1 cellular context compared by ENCODE assay signal in the genomic region with DNA sequence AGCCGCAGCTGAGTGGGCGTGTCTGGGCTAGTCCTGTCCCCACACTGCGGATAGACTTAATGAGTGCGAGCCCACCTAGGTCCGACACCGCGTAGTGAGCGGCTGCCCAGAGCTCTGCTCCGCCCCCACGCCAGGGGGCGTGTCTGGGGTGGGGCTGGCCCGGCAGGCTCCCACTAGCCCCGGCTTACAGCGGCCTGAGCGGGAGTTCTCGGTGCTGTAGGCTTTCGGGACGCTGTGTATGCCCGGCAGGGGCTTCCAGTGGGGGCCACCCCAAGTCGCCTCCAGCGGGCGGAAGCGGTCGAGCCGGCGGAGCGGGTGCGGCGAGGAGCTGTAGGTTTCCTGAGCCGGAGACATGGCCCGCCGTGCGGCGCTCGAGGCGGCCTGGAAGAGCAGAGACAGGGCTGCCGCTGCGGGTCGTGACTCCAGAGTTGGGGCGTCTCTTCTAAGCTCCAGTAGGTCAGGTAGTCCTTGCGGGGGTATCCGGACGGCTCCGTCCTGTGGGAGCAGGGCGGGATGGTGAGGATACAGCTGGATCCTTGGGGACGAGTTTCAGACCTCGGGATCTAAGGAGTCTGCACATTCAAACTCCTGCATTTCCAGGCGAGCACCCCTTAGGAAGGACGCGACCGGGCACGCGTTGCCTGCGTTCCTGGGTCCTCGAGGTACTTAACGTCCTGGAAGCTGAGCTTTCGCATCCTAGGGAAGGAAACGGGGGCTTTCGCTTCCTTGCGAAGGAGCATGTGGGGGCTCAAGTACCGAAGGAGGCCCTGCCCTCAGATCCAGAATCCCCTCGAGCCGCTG.
TF ChIP-seq lines count a peak whose summit lies in the region.

No MANE protein-coding gene starts in this region.

TF ChIP-seq in A549, 52 proteins besides CTCF, POLR2A, EP300 and RAD21:
- no peak for TF ChIP-seq CEBPB (IDR thresholded peaks at IDR 0.05)
- no peak for TF ChIP-seq MYC (IDR thresholded peaks at IDR 0.05; ENCODE audit: borderline replicate concordance, low read length)
- no peak for TF ChIP-seq HOXA7 (CRISPR knock-in tag; IDR thresholded peaks at IDR 0.05)
- no peak for TF ChIP-seq NFE2L2 (conservative IDR thresholded peaks at IDR 0.05; ENCODE audit: low read length)
- TF ChIP-seq, protein P1, sequence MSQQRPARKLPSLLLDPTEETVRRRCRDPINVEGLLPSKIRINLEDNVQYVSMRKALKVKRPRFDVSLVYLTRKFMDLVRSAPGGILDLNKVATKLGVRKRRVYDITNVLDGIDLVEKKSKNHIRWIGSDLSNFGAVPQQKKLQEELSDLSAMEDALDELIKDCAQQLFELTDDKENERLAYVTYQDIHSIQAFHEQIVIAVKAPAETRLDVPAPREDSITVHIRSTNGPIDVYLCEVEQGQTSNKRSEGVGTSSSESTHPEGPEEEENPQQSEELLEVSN (IDR thresholded peaks at IDR 0.05; ENCODE audit: borderline replicate concordance, low read depth) = peak; percentile 80
- TF ChIP-seq JUN (IDR thresholded peaks at IDR 0.05) = peak in 1 of 2 experiments; percentile 44; a peak in 1 of 5 replicates
- TF ChIP-seq, protein P2, sequence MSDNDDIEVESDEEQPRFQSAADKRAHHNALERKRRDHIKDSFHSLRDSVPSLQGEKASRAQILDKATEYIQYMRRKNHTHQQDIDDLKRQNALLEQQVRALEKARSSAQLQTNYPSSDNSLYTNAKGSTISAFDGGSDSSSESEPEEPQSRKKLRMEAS (IDR thresholded peaks at IDR 0.05) = peak; percentile 76
- no peak for TF ChIP-seq RARB (CRISPR knock-in tag; IDR thresholded peaks at IDR 0.05)
- TF ChIP-seq GATA3 (IDR thresholded peaks at IDR 0.05; ENCODE audit: borderline replicate concordance) = peak; percentile 18; the same call in 1 of the 2 replicates
- no peak for TF ChIP-seq HOXB5 (CRISPR knock-in tag; IDR thresholded peaks at IDR 0.05)
- no peak for TF ChIP-seq FOSB (CRISPR knock-in tag; IDR thresholded peaks at IDR 0.05)
- TF ChIP-seq RFX5 (IDR thresholded peaks at IDR 0.05) = no peak
